ENCODE assay signal across 20 cellular contexts in the genomic region with DNA sequence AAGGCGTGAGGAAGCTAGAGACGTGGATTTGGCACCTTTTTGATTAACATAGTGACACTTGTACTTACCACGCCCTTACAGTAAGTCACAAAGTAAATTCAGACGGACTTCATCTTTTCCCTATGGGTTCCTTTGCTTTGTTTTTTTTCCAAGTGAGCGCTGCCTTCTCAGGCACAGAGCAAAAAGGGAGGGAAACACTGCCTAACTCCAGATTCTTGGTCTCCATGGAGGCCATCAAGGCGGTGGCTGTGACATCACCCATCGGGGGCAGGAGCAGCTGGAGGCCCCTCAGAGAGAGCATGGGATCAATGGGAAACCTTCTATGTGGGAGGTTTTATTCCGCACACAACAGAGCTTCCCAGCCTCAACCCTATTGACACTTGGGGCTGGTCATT. TPM values are rescaled to one million over a fixed set of nuclear protein-coding genes. Genes with fewer than 3 reads are reported as not detected.
A peak's percentile ranks its signal among the peaks of the same experiment; 100 is the strongest.
DNase-seq lines count a peak whose midpoint lies in the region; ATAC-seq and TF ChIP-seq lines count a peak whose summit lies in the region.
"Had no signal": no experiment of that assay in that cellular context is flagged by ENCODE, and none has a peak within 500 bp of the region (broad histone marks: within the 10 kb centered on the region; RNA-seq: fewer than 3 reads in every experiment).

No MANE protein-coding gene starts in this region.

- H3K27me3 Mint-ChIP-seq in endothelial cell (ENCODE audit: unreplicated experiment): peaks cover 2% of the 10 kb centered on the region
- no peaks in the 10 kb centered on the region for H3K27me3 Mint-ChIP-seq in stimulated activated naive CD8-positive, alpha-beta T cell treated with anti-CD3 and anti-CD28 coated beads, Interleukin-15, amount 100 ng/mL, for 72 hours
- H3K27me3 Mint-ChIP-seq: stimulated activated naive CD8-positive, alpha-beta T cell treated with anti-CD3 and anti-CD28 coated beads, Interleukin-15, Interleukin-2, amounts not matched to agents 100 ng/mL and 50 ng/mL, for 24 hours had no signal

- CTCF ChIA-PET in IMR-90 (lab: Yijun Ruan, JAX): interaction anchor here (1.1 kb wide), 1 partner anchor 18 kb away, joined by 3 read pairs; no protein-coding TSS in a partner anchor

- no peak for TF ChIP-seq CTCF in IMR-90 (conservative IDR thresholded peaks at IDR 0.05; ENCODE audit: low read depth, low read length)
- no peak for TF ChIP-seq CTCF in endothelial cell (IDR thresholded peaks at IDR 0.05; ENCODE audit: unreplicated experiment)
- TF ChIP-seq CTCF in colonic mucosa (IDR thresholded peaks at IDR 0.05): no peak

- intact Hi-C loops in IMR-90 (cut with micrococcal nuclease) (no loop called here), colonic mucosa (cut with DNase I) (no loop called here)

- no peaks in the 10 kb centered on the region for H3K9me3 Mint-ChIP-seq in endothelial cell (ENCODE audit: unreplicated experiment)
- H3K9me3 Mint-ChIP-seq in stimulated activated naive CD8-positive, alpha-beta T cell treated with anti-CD3 and anti-CD28 coated beads, Interleukin-15, amount 100 ng/mL, for 72 hours: no peaks in the 10 kb centered on the region
- H3K9me3 Mint-ChIP-seq: GM23338; stimulated activated naive CD8-positive, alpha-beta T cell treated with anti-CD3 and anti-CD28 coated beads, Interleukin-15, Interleukin-2, amounts not matched to agents 100 ng/mL and 50 ng/mL, for 24 hours had no signal

- H3K9me3 ChIP-seq in IMR-90 (ENCODE audit: control insufficient read depth, insufficient read depth, low read length) (peaks cover 2% of the 10 kb centered on the region; the same call in 1 of the 2 replicates), mesenchymal stem cell (ENCODE audit: control insufficient read depth, low read length) (no peaks in the 10 kb centered on the region), subcutaneous abdominal adipose tissue (ENCODE audit: control insufficient read depth in 5 of 5, low read length in 5 of 5) (no peaks in the 10 kb centered on the region), colonic mucosa (no peaks in the 10 kb centered on the region)

- WGBS in IMR-90 (ENCODE audit: extremely low coverage in 2 of 2, insufficient read length in 1 of 2), 2 experiments: 89% methylated on average over 4 of the region's 8 CpGs; no CpG with 5 or more reads in 1 of the 2 experiments
- 97% methylated on average over 8 of the region's 8 CpGs for WGBS in mesenchymal stem cell

- dilution Hi-C loops in IMR-90 (cut with HindIII; ENCODE audit: low sequenced_read_pairs, unreplicated experiment): no loop called here

- DNase-seq in IMR-90 (no peak), endothelial cell (ENCODE audit: low spot score) (no peak), mesenchymal stem cell (no peak), globus pallidus (ENCODE audit: low spot score) (no peak), colonic mucosa (no peak)
- no peak for DNase-seq in stimulated activated naive CD8-positive, alpha-beta T cell treated with anti-CD3 and anti-CD28 coated beads, Interleukin-15, amount 100 ng/mL, for 72 hours
- no peak for DNase-seq in stimulated activated CD4-positive, alpha-beta T cell treated with anti-CD3 and anti-CD28 coated beads, Interleukin-1b, Interleukin-23, amount 100 ng/mL, for 48 hours
- DNase-seq: activated CD8-positive, alpha-beta memory T cell treated with anti-CD3 and anti-CD28 coated beads, Interleukin-2, amount 50 U/mL, for 4 hours; activated naive CD4-positive, alpha-beta T cell treated with anti-CD3 and anti-CD28 coated beads, Interleukin-2, amount 50 U/mL, for 16 hours; AML-193; DMS153; NCI-H1694; PC-3; retina; SW 1271 had no signal

- no TSS peak for BruUV-seq in IMR-90 (replicated peaks; lab: Mats Ljungman, UMichigan)

- no peak overlapping the region for H3K56ac ChIP-seq in IMR-90 (ENCODE audit: extremely low read depth, insufficient read depth, low read length)

- H2BK15ac ChIP-seq in IMR-90 (ENCODE audit: low read depth, low read length) (peak overlapping the region; percentile 99; the same call in 2 of the 3 replicates), mesenchymal stem cell (ENCODE audit: low read depth, poor library complexity, severe bottlenecking) (no peak overlapping the region)

- H3K4me1 ChIP-seq in IMR-90 (ENCODE audit: control insufficient read depth, insufficient read depth, low read length): peaks cover 30% of the 10 kb centered on the region
- peaks cover 13% of the 10 kb centered on the region for H3K4me1 ChIP-seq in mesenchymal stem cell (ENCODE audit: control insufficient read depth, insufficient read depth, low read depth, low read length)
- H3K4me1 ChIP-seq in subcutaneous abdominal adipose tissue (ENCODE audit: control insufficient read depth in 5 of 5, insufficient read depth in 5 of 5, low read length in 5 of 5): peaks cover 15 to 63% (median 49%) of the 10 kb centered on the region in 5 donors
- no peaks in the 10 kb centered on the region for H3K4me1 ChIP-seq in colonic mucosa

- peak overlapping the region; percentile 59 for H2AFZ ChIP-seq in IMR-90 (replicated peaks; ENCODE audit: low read length, poor library complexity)
- H2AFZ ChIP-seq in mesenchymal stem cell (ENCODE audit: low read depth, low read length): no peak overlapping the region
- H2AFZ ChIP-seq: GM23338 had no signal

- H3K4me3 ChIP-seq in IMR-90 (ENCODE audit: insufficient read depth, low read depth, low read length) (no peak overlapping the region), mesenchymal stem cell (ENCODE audit: insufficient read depth in 1 of 2, low read depth in 1 of 2, low read length in 2 of 2) (peak overlapping the region in 1 of 2 experiments; percentile 67), subcutaneous abdominal adipose tissue (ENCODE audit: low read depth in 1 of 5, low read length in 5 of 5) (peak overlapping the region; percentile 27 to 68 (median 50)), colonic mucosa (no peak overlapping the region)
- H3K4me3 ChIP-seq: GM23338 had no signal

- H2AK5ac ChIP-seq in IMR-90 (ENCODE audit: low read depth, low read length) (peak overlapping the region; percentile 92), mesenchymal stem cell (ENCODE audit: low read length, severe bottlenecking) (peak overlapping the region; percentile 37)

- peak overlapping the region; percentile 76 to 94 for H4K8ac ChIP-seq in IMR-90 (ENCODE audit: low read depth in 2 of 2, low read length in 2 of 2)
- H4K8ac ChIP-seq in mesenchymal stem cell (ENCODE audit: low read length): no peak overlapping the region

- no peaks in the 10 kb centered on the region for H3K27me3 ChIP-seq in IMR-90 (ENCODE audit: control insufficient read depth, insufficient read depth, low read length)
- H3K27me3 ChIP-seq in mesenchymal stem cell (ENCODE audit: control insufficient read depth in 1 of 2, insufficient read depth in 1 of 2, low read length in 2 of 2): no peaks in the 10 kb centered on the region
- H3K27me3 ChIP-seq in subcutaneous abdominal adipose tissue (ENCODE audit: control insufficient read depth in 5 of 5, insufficient read depth in 4 of 5, low read length in 5 of 5): no peaks in the 10 kb centered on the region
- H3K27me3 ChIP-seq in colonic mucosa: no peaks in the 10 kb centered on the region

- no peak overlapping the region for H2BK12ac ChIP-seq in mesenchymal stem cell (ENCODE audit: low read length in 2 of 2)

- peak overlapping the region; percentile 89 for H3K23ac ChIP-seq in IMR-90 (ENCODE audit: low read depth, low read length)
- H3K23ac ChIP-seq in mesenchymal stem cell (ENCODE audit: low read length in 2 of 2): no peak overlapping the region

- H3K18ac ChIP-seq in IMR-90 (ENCODE audit: low read depth, low read length): peak overlapping the region; percentile 75; the same call in 1 of the 2 replicates
- no peak overlapping the region for H3K18ac ChIP-seq in mesenchymal stem cell (ENCODE audit: low read depth in 1 of 2, low read length in 2 of 2)

- peak overlapping the region; percentile 65 for H3K27ac Mint-ChIP-seq in endothelial cell (ENCODE audit: unreplicated experiment)
- H3K27ac Mint-ChIP-seq in stimulated activated naive CD8-positive, alpha-beta T cell treated with anti-CD3 and anti-CD28 coated beads, Interleukin-15, amount 100 ng/mL, for 72 hours: no peak overlapping the region
- H3K27ac Mint-ChIP-seq: WTC11 had no signal

- peak overlapping the region; percentile 91 for H3K14ac ChIP-seq in IMR-90 (replicated peaks; ENCODE audit: low read depth, low read length)
- no peak overlapping the region for H3K14ac ChIP-seq in mesenchymal stem cell (ENCODE audit: low read length in 2 of 2)

- no peak for ATAC-seq in IMR-90 (ENCODE audit: low read depth)
- no peak for ATAC-seq in stimulated activated naive CD8-positive, alpha-beta T cell treated with anti-CD3 and anti-CD28 coated beads, Interleukin-15, amount 100 ng/mL, for 72 hours
- ATAC-seq: GM23338, PC-3, WTC11 had no signal

- peak overlapping the region; percentile 89; the same call in 1 of the 2 replicates for H2BK20ac ChIP-seq in IMR-90 (ENCODE audit: low read depth, low read length)

- H3K4me3 Mint-ChIP-seq in endothelial cell (ENCODE audit: unreplicated experiment): no peak overlapping the region
- H3K4me3 Mint-ChIP-seq in stimulated activated naive CD8-positive, alpha-beta T cell treated with anti-CD3 and anti-CD28 coated beads, Interleukin-15, amount 100 ng/mL, for 72 hours: no peak overlapping the region
- H3K4me3 Mint-ChIP-seq: GM23338; stimulated activated naive CD8-positive, alpha-beta T cell treated with anti-CD3 and anti-CD28 coated beads, Interleukin-15, Interleukin-2, amounts not matched to agents 100 ng/mL and 50 ng/mL, for 24 hours; WTC11 had no signal

- no peaks in the 10 kb centered on the region for H4K20me1 ChIP-seq in IMR-90 (ENCODE audit: insufficient read depth, low read length)

- H3K4me1 Mint-ChIP-seq in endothelial cell (ENCODE audit: unreplicated experiment): peaks cover 29% of the 10 kb centered on the region
- peaks cover 37% of the 10 kb centered on the region for H3K4me1 Mint-ChIP-seq in stimulated activated naive CD8-positive, alpha-beta T cell treated with anti-CD3 and anti-CD28 coated beads, Interleukin-15, amount 100 ng/mL, for 72 hours
- H3K4me1 Mint-ChIP-seq: WTC11 had no signal

- H4K91ac ChIP-seq in IMR-90 (ENCODE audit: insufficient read depth, low read depth, low read length): peak overlapping the region; percentile 92
- H4K91ac ChIP-seq in mesenchymal stem cell (ENCODE audit: low read length): no peak overlapping the region

- H2BK120ac ChIP-seq in IMR-90 (ENCODE audit: low read depth, low read length): peak overlapping the region; percentile 87
- no peak overlapping the region for H2BK120ac ChIP-seq in mesenchymal stem cell (ENCODE audit: low read depth, low read length)

- peak overlapping the region; percentile 12 for H2AK9ac ChIP-seq in IMR-90 (replicated peaks; ENCODE audit: low read depth, low read length, poor library complexity)

- TF ChIP-seq RAD21 in IMR-90 (IDR thresholded peaks at IDR 0.05; ENCODE audit: low read length): no peak

- in situ Hi-C loops in IMR-90 (cut with MboI; ENCODE audit: low sequenced_read_pairs): no loop called here

- H3K4ac ChIP-seq in IMR-90 (ENCODE audit: low read depth, low read length) (peak overlapping the region; percentile 90), mesenchymal stem cell (ENCODE audit: low read depth in 1 of 2, low read length in 2 of 2) (no peak overlapping the region)

- H4K5ac ChIP-seq in IMR-90 (ENCODE audit: low read depth, low read length): peak overlapping the region; percentile 73; the same call in 1 of the 2 replicates

- H3K36me3 ChIP-seq in IMR-90 (ENCODE audit: control insufficient read depth, insufficient read depth, low read length) (peaks cover 9% of the 10 kb centered on the region), mesenchymal stem cell (ENCODE audit: control insufficient read depth in 1 of 2, insufficient read depth in 2 of 2, low read depth in 1 of 2, low read length in 2 of 2) (peaks cover 11 to 17% of the 10 kb centered on the region in 2 experiments), subcutaneous abdominal adipose tissue (ENCODE audit: control insufficient read depth in 5 of 5, insufficient read depth in 5 of 5, low read length in 5 of 5) (no peaks in the 10 kb centered on the region), colonic mucosa (no peaks in the 10 kb centered on the region)

- H3K4me2 ChIP-seq in IMR-90 (ENCODE audit: low read depth, low read length): peak overlapping the region; percentile 41; the same call in 1 of the 2 replicates
- no peak overlapping the region for H3K4me2 ChIP-seq in mesenchymal stem cell (ENCODE audit: low read length, poor library complexity, severe bottlenecking)
- H3K4me2 ChIP-seq: GM23338 had no signal

- H3K9ac ChIP-seq in IMR-90 (ENCODE audit: low read depth, low read length) (peak overlapping the region; percentile 46; the same call in 1 of the 2 replicates), mesenchymal stem cell (ENCODE audit: low read length) (peak overlapping the region; percentile 92), subcutaneous abdominal adipose tissue (ENCODE audit: low read length in 5 of 5) (peak overlapping the region in 4 of 5 donors; percentile 8 to 66 (median 55)), colonic mucosa (ENCODE audit: low read depth in 2 of 2, low read length in 2 of 2) (no peak overlapping the region)

- H3K9me1 ChIP-seq in IMR-90 (ENCODE audit: insufficient read depth, low read length): peaks cover 39% of the 10 kb centered on the region

- POLR2A ChIA-PET in IMR-90 (lab: Charles Lee; ENCODE audit: unreplicated experiment): no interaction called here

- H3K27ac ChIP-seq in IMR-90 (ENCODE audit: insufficient read depth, low read length) (peak overlapping the region; percentile 65), mesenchymal stem cell (ENCODE audit: low read length, poor library complexity, severe bottlenecking) (no peak overlapping the region), subcutaneous abdominal adipose tissue (ENCODE audit: low read depth, low read length) (peak overlapping the region; percentile 81), colonic mucosa (no peak overlapping the region)
- H3K27ac ChIP-seq: HL-60 had no signal

- TF ChIP-seq POLR2A in IMR-90 (IDR thresholded peaks at IDR 0.05; ENCODE audit: low read depth, low read length): no peak

- H2BK5ac ChIP-seq in IMR-90 (ENCODE audit: low read depth, low read length, poor library complexity, severe bottlenecking) (peak overlapping the region; percentile 72), mesenchymal stem cell (ENCODE audit: low read depth, low read length, poor library complexity, severe bottlenecking) (no peak overlapping the region)

- H3K79me1 ChIP-seq in IMR-90 (ENCODE audit: low read depth in 1 of 2, low read length in 2 of 2) (peaks cover 43 to 89% of the 10 kb centered on the region in 2 experiments), mesenchymal stem cell (replicated peaks; ENCODE audit: low read length, poor library complexity, severe bottlenecking) (peaks cover 27% of the 10 kb centered on the region)

- H3K36me3 Mint-ChIP-seq in endothelial cell (ENCODE audit: low read depth, unreplicated experiment): peaks cover 14% of the 10 kb centered on the region

RNA-seq across cellular contexts. Expression of gene ERGIC1, which starts 45.4 kb away (rescaled TPM):
- total RNA-seq in IMR-90 (2012; rRNA removed) (124 and 134 TPM in 2 replicates), endothelial cell (ENCODE audit: unreplicated experiment) (67.1 TPM), colonic mucosa (100 to 1,000 TPM; 173 to 191 TPM)
- 185 and 192 TPM in 2 replicates for polyA plus RNA-seq in IMR-90 (2012; rRNA removed)
- polyA plus RNA-seq in IMR-90 (2012; cell fraction: cytosol; rRNA removed): 59.2 and 179 TPM in 2 replicates
- 128 and 132 TPM in 2 replicates for polyA plus RNA-seq in IMR-90 (2012; cell fraction: nucleus; rRNA removed; ENCODE audit: low replicate concordance)
- 143 TPM for polyA plus RNA-seq in mesenchymal stem cell (2013, experiment 1 of 2)
- 140 TPM for polyA plus RNA-seq in mesenchymal stem cell (2013, experiment 2 of 2)

Comparison
In these comparisons a context has a peak if more than half of its experiments do, and no peak if none do; other contexts are left out.
1. H3K27ac ChIP-seq: peak in IMR-90 (single experiment) and subcutaneous abdominal adipose tissue (single experiment); none in mesenchymal stem cell (single experiment) and colonic mucosa (single experiment).
2. H3K4me3 ChIP-seq: peak in subcutaneous abdominal adipose tissue (5 of 5); none in IMR-90 (single experiment) and colonic mucosa (single experiment).
3. H3K9ac ChIP-seq: peak in IMR-90 (single experiment), mesenchymal stem cell (single experiment) and subcutaneous abdominal adipose tissue (4 of 5); none in colonic mucosa (0 of 2).